31 cellular contexts compared by ENCODE assay signal in genomic region chr21:39641827-39642450, GRCh38. TPM values are rescaled to one million over a fixed set of nuclear protein-coding genes. Genes with fewer than 3 reads are reported as not detected.
"Had no signal": no experiment of that assay in that cellular context is flagged by ENCODE, and none has a peak within 500 bp of the region (broad histone marks: within the 10 kb centered on the region; RNA-seq: fewer than 3 reads in every experiment).

No MANE protein-coding gene starts in this region.

- H3K9me3 ChIP-seq: heart left ventricle, left lung, testis, vagina had no signal

- H3K4me2 ChIP-seq: neural progenitor cell, smooth muscle cell had no signal

- H3K27me3 ChIP-seq: neural progenitor cell, testis, vagina had no signal

- H3K27ac ChIP-seq: epithelial cell of prostate, heart left ventricle, left lung, neural progenitor cell, testis, vagina had no signal

- ATAC-seq: activated T-cell treated with anti-CD3 and anti-CD28 coated beads, Interleukin-2, amount 50 U/mL, for 4 hours; heart left ventricle; left lung; naive thymus-derived CD8-positive, alpha-beta T cell; sciatic nerve; stimulated activated naive B cell treated with anti-CD40 and anti-IgM and Interleukin-4, amounts not matched to agents 10 μg/mL and 1 μg/mL and 100 μg/mL, for 72 hours had no signal

- FAIRE-seq: astrocyte, TTC549 had no signal

- H2AFZ ChIP-seq: neural progenitor cell had no signal

- H3K4me3 ChIP-seq: heart left ventricle, left lung, neural progenitor cell, smooth muscle cell, testis, vagina had no signal

- H3K4me1 Mint-ChIP-seq: activated naive CD8-positive, alpha-beta T cell treated with anti-CD3 and anti-CD28 coated beads for 36 hours; naive thymus-derived CD8-positive, alpha-beta T cell; stimulated activated naive B cell treated with anti-CD40 and anti-IgM and Interleukin-4, amounts not matched to agents 10 μg/mL and 1 μg/mL and 100 μg/mL, for 72 hours had no signal

- H3K27ac Mint-ChIP-seq: activated naive CD8-positive, alpha-beta T cell treated with anti-CD3 and anti-CD28 coated beads for 36 hours; activated T-helper 2 cell treated with anti-CD3 and anti-CD28 coated beads, Interferon-gamma antibody, Interleukin-2, Interleukin-4, amounts not matched to agents 10 μg/mL and 5 μg/mL and 100 μg/mL, durations not matched to agents 14 hours and 24 hours and 36 hours; endodermal cell; naive thymus-derived CD8-positive, alpha-beta T cell; neural progenitor cell; stimulated activated naive B cell treated with anti-CD40 and anti-IgM and Interleukin-4, amounts not matched to agents 10 μg/mL and 1 μg/mL and 100 μg/mL, for 72 hours had no signal

- H3K36me3 Mint-ChIP-seq: activated naive CD8-positive, alpha-beta T cell treated with anti-CD3 and anti-CD28 coated beads for 36 hours; naive thymus-derived CD8-positive, alpha-beta T cell; stimulated activated naive B cell treated with anti-CD40 and anti-IgM and Interleukin-4, amounts not matched to agents 10 μg/mL and 1 μg/mL and 100 μg/mL, for 72 hours had no signal

- DNase-seq: activated CD4-positive, alpha-beta T cell treated with anti-CD3 and anti-CD28 coated beads for 4 hours; activated CD4-positive, alpha-beta T cell treated with anti-CD3 and anti-CD28 coated beads, Interleukin-2, amount 50 U/mL, for 48 hours; activated CD4-positive, CD25-positive, alpha-beta regulatory T cell; activated CD8-positive, alpha-beta memory T cell treated with anti-CD3 and anti-CD28 coated beads, Interleukin-2, amount 50 U/mL, for 48 hours; activated naive CD4-positive, alpha-beta T cell treated with Interleukin-2 at 50 U/mL for 16 hours; activated naive CD8-positive, alpha-beta T cell treated with anti-CD3 and anti-CD28 coated beads for 36 hours; activated T-cell treated with anti-CD3 and anti-CD28 coated beads, Interleukin-2, amount 50 U/mL, for 4 hours; central memory CD4-positive, alpha-beta T cell; endodermal cell; heart left ventricle; left lung; naive thymus-derived CD8-positive, alpha-beta T cell; posterior cingulate gyrus; stimulated activated CD4-positive, alpha-beta T cell treated with anti-CD3 and anti-CD28 coated beads, Interleukin-2, amount 100 ng/mL, for 48 hours; stimulated activated CD8-positive, alpha-beta memory T cell treated with anti-CD3 and anti-CD28 coated beads, Interleukin-4, amount 100 ng/mL, for 48 hours; stimulated activated naive B cell treated with anti-CD40 and anti-IgM and Interleukin-4, amounts not matched to agents 10 μg/mL and 1 μg/mL and 100 μg/mL, for 72 hours; testis; trophoblast cell had no signal

- H3K36me3 ChIP-seq: heart left ventricle, left lung, neural progenitor cell, vagina had no signal

- H3K4me1 ChIP-seq: heart left ventricle, left lung, testis, vagina had no signal

- H3K9me3 Mint-ChIP-seq: activated naive CD8-positive, alpha-beta T cell treated with anti-CD3 and anti-CD28 coated beads for 36 hours; activated T-cell treated with anti-CD3 and anti-CD28 coated beads, Interleukin-2, amount 50 U/mL, for 4 hours; activated T-helper 2 cell treated with anti-CD3 and anti-CD28 coated beads, Interferon-gamma antibody, Interleukin-2, Interleukin-4, amounts not matched to agents 10 μg/mL and 5 μg/mL and 100 μg/mL, durations not matched to agents 14 hours and 24 hours and 36 hours; endodermal cell had no signal

- H3K4me3 Mint-ChIP-seq: activated naive CD8-positive, alpha-beta T cell treated with anti-CD3 and anti-CD28 coated beads for 36 hours; activated T-cell treated with anti-CD3 and anti-CD28 coated beads, Interleukin-2, amount 50 U/mL, for 4 hours; endodermal cell; naive thymus-derived CD8-positive, alpha-beta T cell; neural progenitor cell; stimulated activated naive B cell treated with anti-CD40 and anti-IgM and Interleukin-4, amounts not matched to agents 10 μg/mL and 1 μg/mL and 100 μg/mL, for 72 hours had no signal

- H3K9ac ChIP-seq: neural progenitor cell had no signal

RNA-seq across cellular contexts. Expression of gene B3GALT5, which starts 29.2 kb away (rescaled TPM):
- total RNA-seq: activated CD8-positive, alpha-beta memory T cell treated with anti-CD3 and anti-CD28 coated beads for 36 hours; activated naive CD8-positive, alpha-beta T cell treated with anti-CD3 and anti-CD28 coated beads for 36 hours; activated T-helper 2 cell treated with anti-CD3 and anti-CD28 coated beads, Interferon-gamma antibody, Interleukin-2, Interleukin-4, amounts not matched to agents 10 μg/mL and 5 μg/mL and 100 μg/mL, durations not matched to agents 14 hours and 24 hours and 36 hours; dermis microvascular lymphatic vessel endothelial cell; fibroblast of villous mesenchyme; lung microvascular endothelial cell; naive thymus-derived CD8-positive, alpha-beta T cell; omental fat pad; sciatic nerve had no signal
- polyA plus RNA-seq: naive thymus-derived CD8-positive, alpha-beta T cell had no signal
